In genomic region chr2:47904903-47905453, GRCh38 we compare ENCODE assay signal across 8 cellular contexts. TPM values are rescaled to one million over a fixed set of nuclear protein-coding genes. Genes with fewer than 3 reads are reported as not detected.
DNase-seq lines count a peak whose midpoint lies in the region; ATAC-seq and TF ChIP-seq lines count a peak whose summit lies in the region.

No MANE protein-coding gene starts in this region.

- H3K36me3 ChIP-seq in thyroid gland = no peaks in the 10 kb centered on the region

- POLR2A ChIA-PET in activated CD4-positive, alpha-beta T cell treated with anti-CD3 and anti-CD28 coated beads for 36 hours (lab: Charles Lee) = no interaction called here

- ATAC-seq in HG03280 (IDR thresholded peaks at IDR 0.05; ENCODE audit: unreplicated experiment) = peak; percentile 7
- ATAC-seq in activated CD4-positive, alpha-beta T cell treated with anti-CD3 and anti-CD28 coated beads for 36 hours = no peak
- no peak for ATAC-seq in effector memory CD8-positive, alpha-beta T cell (replicated peaks)

- TF ChIP-seq CTCF in thyroid gland (IDR thresholded peaks at IDR 0.05) = no peak

- 0 to 1% methylated on average over 13 to 14 of the region's 45 CpGs for WGBS in thyroid gland, 2 donors

- H3K4me3 Mint-ChIP-seq in activated CD4-positive, alpha-beta T cell treated with anti-CD3 and anti-CD28 coated beads for 36 hours = peak overlapping the region; percentile 95
- H3K4me3 Mint-ChIP-seq in effector memory CD8-positive, alpha-beta T cell = peak overlapping the region; percentile 82 to 98

- peak; percentile 74 for DNase-seq in NCI-H2227 (lab: John Stamatoyannopoulos, UW; ENCODE audit: unreplicated experiment)
- DNase-seq in NCI-H2227 treated with DMSO at 0.1 percent for 48 hours (lab: John Stamatoyannopoulos, UW) = no peak
- no peak for DNase-seq in activated CD4-positive, alpha-beta T cell treated with anti-CD3 and anti-CD28 coated beads for 36 hours
- peak; percentile 5 to 41 (median 11) for DNase-seq in effector memory CD8-positive, alpha-beta T cell
- peak; percentile 66 for DNase-seq in midbrain (lab: John Stamatoyannopoulos, UW)
- peak; percentile 37 to 54 for DNase-seq in thyroid gland
- DNase-seq in SKM-1 (lab: John Stamatoyannopoulos, UW; ENCODE audit: unreplicated experiment) = no peak

- no peaks in the 10 kb centered on the region for H3K9me3 Mint-ChIP-seq in activated CD4-positive, alpha-beta T cell treated with anti-CD3 and anti-CD28 coated beads for 36 hours (ENCODE audit: low read depth)
- no peaks in the 10 kb centered on the region for H3K9me3 Mint-ChIP-seq in effector memory CD8-positive, alpha-beta T cell

- peaks cover 29% of the 10 kb centered on the region for H3K4me1 Mint-ChIP-seq in activated CD4-positive, alpha-beta T cell treated with anti-CD3 and anti-CD28 coated beads for 36 hours
- peaks cover 28 to 43% of the 10 kb centered on the region in 2 donors for H3K4me1 Mint-ChIP-seq in effector memory CD8-positive, alpha-beta T cell (ENCODE audit: low read depth in 2 of 2)

- H3K27ac Mint-ChIP-seq in activated CD4-positive, alpha-beta T cell treated with anti-CD3 and anti-CD28 coated beads for 36 hours = peak overlapping the region; percentile 95
- H3K27ac Mint-ChIP-seq in effector memory CD8-positive, alpha-beta T cell = peak overlapping the region; percentile 92 to 98

- H3K27me3 Mint-ChIP-seq in activated CD4-positive, alpha-beta T cell treated with anti-CD3 and anti-CD28 coated beads for 36 hours = no peaks in the 10 kb centered on the region
- no peaks in the 10 kb centered on the region for H3K27me3 Mint-ChIP-seq in effector memory CD8-positive, alpha-beta T cell

- no peak for TF ChIP-seq POLR2A in thyroid gland (IDR thresholded peaks at IDR 0.05)

- H3K36me3 Mint-ChIP-seq in activated CD4-positive, alpha-beta T cell treated with anti-CD3 and anti-CD28 coated beads for 36 hours (ENCODE audit: low read depth) = peaks cover 8% of the 10 kb centered on the region
- peaks cover 32% of the 10 kb centered on the region for H3K36me3 Mint-ChIP-seq in effector memory CD8-positive, alpha-beta T cell (ENCODE audit: insufficient read depth)

- H3K4me3 ChIP-seq in thyroid gland (replicated peaks in 1 of 3) = peak overlapping the region; percentile 68 to 96 (median 93)

- peaks cover 17 to 20% of the 10 kb centered on the region in 2 donors for H3K4me1 ChIP-seq in thyroid gland

- no peaks in the 10 kb centered on the region for H3K9me3 ChIP-seq in thyroid gland

- H3K27ac ChIP-seq in thyroid gland = peak overlapping the region; percentile 99

- intact Hi-C loops in activated CD4-positive, alpha-beta T cell treated with anti-CD3 and anti-CD28 coated beads for 36 hours (cut with DNase I, micrococcal nuclease) = loop anchor here (5.0 to 10.0 kb wide), 5 partner anchors 48 to 990 kb away; partner anchors contain the start of genes MCFD2 (in 1 of the 2) and MSH2 (in 1 of the 2)
- intact Hi-C loops in thyroid gland (cut with DNase I) = loop anchor here (5.0 kb wide), 2 partner anchors 123 to 202 kb away; partner anchors contain the start of gene MSH6

- CTCF ChIA-PET in activated CD4-positive, alpha-beta T cell treated with anti-CD3 and anti-CD28 coated beads for 36 hours (lab: Charles Lee) = no interaction called here

- no peaks in the 10 kb centered on the region for H3K27me3 ChIP-seq in thyroid gland

RNA-seq across cellular contexts. Expression of gene FBXO11, which starts 1.3 kb away (rescaled TPM):
- 10 to 100 TPM; 33.0 to 40.3 TPM for total RNA-seq in activated CD4-positive, alpha-beta T cell treated with anti-CD3 and anti-CD28 coated beads for 36 hours
- total RNA-seq in thyroid gland = 10 to 100 TPM; 50.4 to 82.8 (median 60.6) TPM

Comparison
In these comparisons a context has a peak if more than half of its experiments do, and no peak if none do; other contexts are left out.
1. DNase-seq: peak in NCI-H2227 (single experiment), effector memory CD8-positive, alpha-beta T cell (3 of 3), midbrain (single experiment) and thyroid gland (2 of 2); none in NCI-H2227 treated with DMSO at 0.1 percent for 48 hours (single experiment), activated CD4-positive, alpha-beta T cell treated with anti-CD3 and anti-CD28 coated beads for 36 hours (single experiment) and SKM-1 (single experiment).